Comparison of ENCODE assay signal across 12 cellular contexts in the genomic region with DNA sequence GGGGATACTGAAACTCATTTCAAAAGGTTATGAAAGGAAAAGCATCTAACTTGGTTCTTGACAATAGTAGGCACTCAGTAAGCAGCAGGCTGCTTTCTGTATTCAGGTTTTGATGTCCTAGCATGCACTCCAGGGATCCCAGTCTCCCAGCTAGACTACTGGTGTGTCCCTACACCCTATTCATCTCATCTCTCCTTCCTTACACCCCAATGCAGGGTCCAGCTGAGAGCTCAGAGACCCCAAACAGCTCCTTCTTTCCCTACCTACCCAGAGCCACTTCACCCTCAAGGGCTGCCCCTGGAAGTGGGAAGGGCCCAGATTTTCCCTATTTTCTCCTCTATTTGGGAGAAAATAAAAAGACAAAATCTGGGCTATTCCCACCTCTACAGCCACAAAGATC. TPM values are rescaled to one million over a fixed set of nuclear protein-coding genes. Genes with fewer than 3 reads are reported as not detected.
A peak's percentile ranks its signal among the peaks of the same experiment; 100 is the strongest.
DNase-seq lines count a peak whose midpoint lies in the region; ATAC-seq lines count a peak whose summit lies in the region.
"Had no signal": no experiment of that assay in that cellular context is flagged by ENCODE, and none has a peak within 500 bp of the region (broad histone marks: within the 10 kb centered on the region; RNA-seq: fewer than 3 reads in every experiment).

No MANE protein-coding gene starts in this region.

- no peak overlapping the region for H3K27ac ChIP-seq in mesendoderm (ENCODE audit: low read depth, low read length)
- H3K27ac ChIP-seq: BLaER1 treated with 17β-estradiol and CSF1 and Interleukin-3, amounts not matched to agents 10 nM and 100 nM; PC-9; SJCRH30 had no signal

- no peak overlapping the region for H2BK120ac ChIP-seq in mesendoderm (ENCODE audit: low read depth, low read length)

- no peak overlapping the region for H4K8ac ChIP-seq in mesendoderm (ENCODE audit: low read depth, low read length)

- no peak overlapping the region for H3K56ac ChIP-seq in mesendoderm (ENCODE audit: low read length)

- H3K79me2 ChIP-seq in mesendoderm (ENCODE audit: control insufficient read depth, insufficient read depth, low read length): no peaks in the 10 kb centered on the region

- H3K4me1 Mint-ChIP-seq in central memory CD8-positive, alpha-beta T cell: peaks cover 30% of the 10 kb centered on the region
- peaks cover 5 to 16% of the 10 kb centered on the region in 2 donors for H3K4me1 Mint-ChIP-seq in natural killer cell treated with Interleukin-12 subunit alpha and Interleukin-12 subunit beta and Interleukin-15 and Interleukin-18, amount 100 ng/mL, for 72 hours (ENCODE audit: low read depth in 2 of 2)
- H3K4me1 Mint-ChIP-seq in stimulated activated memory B cell treated with anti-CD40 and anti-IgM and Interleukin-4, amounts not matched to agents 10 μg/mL and 1 μg/mL and 100 μg/mL, for 72 hours: peaks cover 26% of the 10 kb centered on the region

- intact Hi-C loops in cardiac septum (cut with DNase I): loop anchor here (1.0 to 5.0 kb wide), 3 partner anchors 105 to 395 kb away; no protein-coding TSS in a partner anchor
- intact Hi-C loops in left cardiac atrium (cut with DNase I): loop anchor here in 1 of 2 donors (5.0 to 10.0 kb wide), 4 partner anchors 235 to 558 kb away; no protein-coding TSS in a partner anchor

- H3K4me3 ChIP-seq in mesendoderm (ENCODE audit: low read length): no peak overlapping the region

- H3K9me3 Mint-ChIP-seq in central memory CD8-positive, alpha-beta T cell: no peaks in the 10 kb centered on the region
- H3K9me3 Mint-ChIP-seq in natural killer cell treated with Interleukin-12 subunit alpha and Interleukin-12 subunit beta and Interleukin-15 and Interleukin-18, amount 100 ng/mL, for 72 hours: no peaks in the 10 kb centered on the region
- H3K9me3 Mint-ChIP-seq in stimulated activated memory B cell treated with anti-CD40 and anti-IgM and Interleukin-4, amounts not matched to agents 10 μg/mL and 1 μg/mL and 100 μg/mL, for 72 hours: no peaks in the 10 kb centered on the region

- peak overlapping the region; percentile 94 for H3K4me3 Mint-ChIP-seq in central memory CD8-positive, alpha-beta T cell
- peak overlapping the region; percentile 89 for H3K4me3 Mint-ChIP-seq in natural killer cell treated with Interleukin-12 subunit alpha and Interleukin-12 subunit beta and Interleukin-15 and Interleukin-18, amount 100 ng/mL, for 72 hours
- H3K4me3 Mint-ChIP-seq in stimulated activated memory B cell treated with anti-CD40 and anti-IgM and Interleukin-4, amounts not matched to agents 10 μg/mL and 1 μg/mL and 100 μg/mL, for 72 hours: no peak overlapping the region

- H3K4ac ChIP-seq in mesendoderm (ENCODE audit: low read depth, low read length): no peak overlapping the region

- H3K36me3 Mint-ChIP-seq in central memory CD8-positive, alpha-beta T cell (ENCODE audit: insufficient read depth): peaks cover 3% of the 10 kb centered on the region
- H3K36me3 Mint-ChIP-seq in natural killer cell treated with Interleukin-12 subunit alpha and Interleukin-12 subunit beta and Interleukin-15 and Interleukin-18, amount 100 ng/mL, for 72 hours: no peaks in the 10 kb centered on the region
- H3K36me3 Mint-ChIP-seq in stimulated activated memory B cell treated with anti-CD40 and anti-IgM and Interleukin-4, amounts not matched to agents 10 μg/mL and 1 μg/mL and 100 μg/mL, for 72 hours: no peaks in the 10 kb centered on the region

- H3K4me1 ChIP-seq in mesendoderm (ENCODE audit: control insufficient read depth, low read depth, low read length): no peaks in the 10 kb centered on the region

- no peak overlapping the region for H3K23ac ChIP-seq in mesendoderm (ENCODE audit: low read length)

- H3K27ac Mint-ChIP-seq in central memory CD8-positive, alpha-beta T cell (ENCODE audit: low read depth): no peak overlapping the region
- no peak overlapping the region for H3K27ac Mint-ChIP-seq in natural killer cell treated with Interleukin-12 subunit alpha and Interleukin-12 subunit beta and Interleukin-15 and Interleukin-18, amount 100 ng/mL, for 72 hours
- no peak overlapping the region for H3K27ac Mint-ChIP-seq in stimulated activated memory B cell treated with anti-CD40 and anti-IgM and Interleukin-4, amounts not matched to agents 10 μg/mL and 1 μg/mL and 100 μg/mL, for 72 hours

- no peak overlapping the region for H3K9ac ChIP-seq in mesendoderm (ENCODE audit: low read length)

- H3K27me3 ChIP-seq in mesendoderm (ENCODE audit: insufficient read depth, low read length, poor library complexity): peaks cover 8% of the 10 kb centered on the region

- no peak overlapping the region for H2BK15ac ChIP-seq in mesendoderm (replicated peaks; ENCODE audit: low read depth)

- H3K18ac ChIP-seq in mesendoderm (ENCODE audit: low read length): no peak overlapping the region

- no peaks in the 10 kb centered on the region for H3K27me3 Mint-ChIP-seq in central memory CD8-positive, alpha-beta T cell
- peaks cover 0 to 10% of the 10 kb centered on the region in 2 donors for H3K27me3 Mint-ChIP-seq in natural killer cell treated with Interleukin-12 subunit alpha and Interleukin-12 subunit beta and Interleukin-15 and Interleukin-18, amount 100 ng/mL, for 72 hours
- H3K27me3 Mint-ChIP-seq in stimulated activated memory B cell treated with anti-CD40 and anti-IgM and Interleukin-4, amounts not matched to agents 10 μg/mL and 1 μg/mL and 100 μg/mL, for 72 hours: no peaks in the 10 kb centered on the region

- no peak overlapping the region for H2BK5ac ChIP-seq in mesendoderm (ENCODE audit: low read length)

- no peak overlapping the region for H4K5ac ChIP-seq in mesendoderm (ENCODE audit: low read length)

- no peaks in the 10 kb centered on the region for H3K36me3 ChIP-seq in mesendoderm (ENCODE audit: control insufficient read depth, insufficient read depth, low read length)
- H3K36me3 ChIP-seq: BLaER1 treated with 17β-estradiol and CSF1 and Interleukin-3, amounts not matched to agents 10 nM and 100 nM; SJCRH30 had no signal

- H2AK5ac ChIP-seq in mesendoderm (ENCODE audit: low read length): no peak overlapping the region

- no peak for ATAC-seq in left cardiac atrium
- no peak for ATAC-seq in central memory CD8-positive, alpha-beta T cell (replicated peaks; ENCODE audit: extremely low read depth, poor library complexity, severe bottlenecking)
- ATAC-seq in natural killer cell treated with Interleukin-12 subunit alpha and Interleukin-12 subunit beta and Interleukin-15 and Interleukin-18, amount 100 ng/mL, for 72 hours: no peak
- ATAC-seq in stimulated activated memory B cell treated with anti-CD40 and anti-IgM and Interleukin-4, amounts not matched to agents 10 μg/mL and 1 μg/mL and 100 μg/mL, for 72 hours: no peak

- DNase-seq in cardiac septum (ENCODE audit: low spot score) (peak; percentile 24), left cardiac atrium (no peak), A172 (ENCODE audit: low spot score) (no peak), mesendoderm (no peak)
- DNase-seq in central memory CD8-positive, alpha-beta T cell (ENCODE audit: low spot score in 2 of 2): no peak
- DNase-seq in natural killer cell treated with Interleukin-12 subunit alpha and Interleukin-12 subunit beta and Interleukin-15 and Interleukin-18, amount 100 ng/mL, for 72 hours (ENCODE audit: low spot score): no peak
- DNase-seq in activated CD4-positive, alpha-beta T cell treated with anti-CD3 and anti-CD28 coated beads for 4 hours: no peak
- DNase-seq: 8988T had no signal

- H3K79me1 ChIP-seq in mesendoderm (ENCODE audit: low read length): no peaks in the 10 kb centered on the region

- H3K4me2 ChIP-seq in mesendoderm (ENCODE audit: low read length): no peak overlapping the region

RNA-seq across cellular contexts. Expression of a gene that starts 1.6 kb away (rescaled TPM):
- total RNA-seq in cardiac septum (27.9 TPM), left cardiac atrium (10 to 100 TPM; 23.6 to 25.4 TPM)
- 1 to 10 TPM; 3.4 to 3.9 TPM for total RNA-seq in natural killer cell treated with Interleukin-12 subunit alpha and Interleukin-12 subunit beta and Interleukin-15 and Interleukin-18, amount 100 ng/mL, for 72 hours
- 6.7 and 8.3 TPM in 2 replicates for total RNA-seq in A172 (2014; rRNA removed; shearing (Covaris generic))
- polyA plus RNA-seq in mesendoderm (2013, experiment 1 of 2): 3.3 TPM
- 3.5 TPM for polyA plus RNA-seq in mesendoderm (2013, experiment 2 of 2)
